Comparison of ENCODE assay signal across 8 cellular contexts in genomic region chr1:117735045-117735992, GRCh38.
DNase-seq lines count a peak whose midpoint lies in the region; ATAC-seq and TF ChIP-seq lines count a peak whose summit lies in the region.

No MANE protein-coding gene starts in this region.

- H3K4me3 Mint-ChIP-seq in activated T-helper 17 cell treated with anti-CD3 and anti-CD28 coated beads, Interleukin-2, amount 50 U/mL, for 72 hours = peak overlapping the region; percentile 92

- no peaks in the 10 kb centered on the region for H3K9me3 Mint-ChIP-seq in activated T-helper 17 cell treated with anti-CD3 and anti-CD28 coated beads, Interleukin-2, amount 50 U/mL, for 72 hours

- H3K4me2 ChIP-seq in skeletal muscle satellite cell (ENCODE audit: low read length) = peak overlapping the region; percentile 81

- H3K36me3 Mint-ChIP-seq in activated T-helper 17 cell treated with anti-CD3 and anti-CD28 coated beads, Interleukin-2, amount 50 U/mL, for 72 hours (ENCODE audit: low read depth) = no peaks in the 10 kb centered on the region

- H3K4me1 Mint-ChIP-seq in activated T-helper 17 cell treated with anti-CD3 and anti-CD28 coated beads, Interleukin-2, amount 50 U/mL, for 72 hours = peaks cover 14% of the 10 kb centered on the region

- peak overlapping the region in 9 of 10 donors; percentile 13 to 85 (median 61) for H3K27ac ChIP-seq in heart right ventricle

- H3K27me3 ChIP-seq in MG63 (no peaks in the 10 kb centered on the region), heart right ventricle (no peaks in the 10 kb centered on the region), skeletal muscle satellite cell (ENCODE audit: control insufficient read depth, insufficient read depth, low read length) (no peaks in the 10 kb centered on the region)

- peaks cover 0 to 16% (median 5%) of the 10 kb centered on the region in 9 donors for H3K4me1 ChIP-seq in heart right ventricle
- peaks cover 13% of the 10 kb centered on the region for H3K4me1 ChIP-seq in skeletal muscle satellite cell (ENCODE audit: control insufficient read depth, insufficient read depth, low read length)

- TF ChIP-seq CTCF in heart right ventricle (IDR thresholded peaks at IDR 0.05) = no peak

- peak overlapping the region; percentile 97 for H3K27ac Mint-ChIP-seq in activated T-helper 17 cell treated with anti-CD3 and anti-CD28 coated beads, Interleukin-2, amount 50 U/mL, for 72 hours

- DNase-seq in activated CD4-positive, alpha-beta T cell treated with anti-CD3 and anti-CD28 coated beads for 4 hours = peak; percentile 16 to 47
- DNase-seq in activated CD4-positive, alpha-beta T cell treated with anti-CD3 and anti-CD28 coated beads for 1 hour = no peak
- DNase-seq in MG63 (peak; percentile 52), heart right ventricle (peak in 1 of 2 donors; percentile 35), NCI-H187 (lab: John Stamatoyannopoulos, UW) (no peak)

- H3K9me3 ChIP-seq in MG63 = no peaks in the 10 kb centered on the region
- H3K9me3 ChIP-seq in heart right ventricle = no peaks in the 10 kb centered on the region
- no peaks in the 10 kb centered on the region for H3K9me3 ChIP-seq in skeletal muscle satellite cell (replicated peaks; ENCODE audit: low read length)

- H3K4me3 ChIP-seq in MG63 (peak overlapping the region; percentile 35), heart right ventricle (peak overlapping the region in 9 of 10 donors; percentile 22 to 45 (median 34)), skeletal muscle satellite cell (ENCODE audit: low read length) (peak overlapping the region; percentile 61)

- 0 to 2% methylated on average over 2 of the region's 2 CpGs for WGBS in heart right ventricle, 2 donors

- peak overlapping the region; percentile 71 for H3K9ac ChIP-seq in skeletal muscle satellite cell (ENCODE audit: low read depth, low read length)

- intact Hi-C loops in heart right ventricle (cut with DNase I) = no loop called here

- no peaks in the 10 kb centered on the region for H3K27me3 Mint-ChIP-seq in activated T-helper 17 cell treated with anti-CD3 and anti-CD28 coated beads, Interleukin-2, amount 50 U/mL, for 72 hours

- H3K36me3 ChIP-seq in MG63 = no peaks in the 10 kb centered on the region
- H3K36me3 ChIP-seq in heart right ventricle = no peaks in the 10 kb centered on the region
- H3K36me3 ChIP-seq in skeletal muscle satellite cell (ENCODE audit: insufficient read depth, low read length) = no peaks in the 10 kb centered on the region

- peak; percentile 71 for ATAC-seq in activated T-helper 17 cell treated with anti-CD3 and anti-CD28 coated beads, Interleukin-2, amount 50 U/mL, for 72 hours (replicated peaks)
- peak in 5 of 8 donors; percentile 59 to 79 (median 76) for ATAC-seq in heart right ventricle
- ATAC-seq in HG03571 (IDR thresholded peaks at IDR 0.05; ENCODE audit: unreplicated experiment) = no peak

Comparison
In these comparisons a context has a peak if more than half of its experiments do, and no peak if none do; other contexts are left out.
1. DNase-seq: peak in activated CD4-positive, alpha-beta T cell treated with anti-CD3 and anti-CD28 coated beads for 4 hours (2 of 2) and MG63 (single experiment); none in activated CD4-positive, alpha-beta T cell treated with anti-CD3 and anti-CD28 coated beads for 1 hour (single experiment) and NCI-H187 (0 of 2).
2. Peak in every context shown above with its lines, with median percentiles within 50 percentile points of each other: H3K4me3 ChIP-seq.